ENCODE assay signal across 20 cellular contexts in genomic region chr22:27650572-27650971, GRCh38.
DNase-seq lines count a peak whose midpoint lies in the region; ATAC-seq, FAIRE-seq and TF ChIP-seq lines count a peak whose summit lies in the region.
"Had no signal": no experiment of that assay in that cellular context is flagged by ENCODE, and none has a peak within 500 bp of the region (broad histone marks: within the 10 kb centered on the region; RNA-seq: fewer than 3 reads in every experiment).

No MANE protein-coding gene starts in this region.

- FAIRE-seq in urothelium cell line (lab: Jason Lieb, UNC): peak; percentile 74
- FAIRE-seq: A204.1, D721Med, G401.6, GM12891 had no signal

- H3K27ac ChIP-seq in right atrium auricular region (peak overlapping the region; percentile 80 to 81), heart right ventricle (peak overlapping the region in 2 of 10 donors; percentile 62 to 76), gastrocnemius medialis (peak overlapping the region; percentile 86 to 97 (median 96))

- WGBS in heart right ventricle, 2 donors: 93 to 94% methylated on average over 10 of the region's 10 CpGs

- DNase-seq in right atrium auricular region (ENCODE audit: low spot score) (no peak), heart right ventricle (no peak), myocyte (ENCODE audit: low read depth) (peak; percentile 90), gastrocnemius medialis (peak; percentile 75 to 95), urothelium cell line (ENCODE audit: low spot score) (no peak), OCI-M1 (lab: John Stamatoyannopoulos, UW) (no peak), KBM-7 (no peak), SW 1271 (lab: John Stamatoyannopoulos, UW) (no peak)
- DNase-seq: C1 segment of cervical spinal cord; CD4-positive, alpha-beta memory T cell; COR-L47; DMS153; DMS79 treated with DMSO at 0.1 percent for 48 hours; EL; H9 had no signal

- intact Hi-C loops in heart right ventricle (cut with DNase I) (loop anchor here in 1 of 10 donors (2.0 kb wide), 1 partner anchor 14 kb away; no protein-coding TSS in a partner anchor), gastrocnemius medialis (cut with DNase I; ENCODE audit: low total_unique reads) (loop anchor here (2.0 kb wide), 2 partner anchors 68 to 140 kb away; no protein-coding TSS in a partner anchor)

- no peaks in the 10 kb centered on the region for H3K27me3 ChIP-seq in right atrium auricular region
- no peaks in the 10 kb centered on the region for H3K27me3 ChIP-seq in heart right ventricle
- H3K27me3 ChIP-seq in gastrocnemius medialis: no peaks in the 10 kb centered on the region

- peaks cover 0 to 27% of the 10 kb centered on the region in 2 donors for H3K4me1 ChIP-seq in right atrium auricular region
- peaks cover 3 to 30% (median 14%) of the 10 kb centered on the region in 9 donors for H3K4me1 ChIP-seq in heart right ventricle
- peaks cover 34 to 38% of the 10 kb centered on the region in 2 donors for H3K4me1 ChIP-seq in gastrocnemius medialis

- H3K36me3 ChIP-seq in right atrium auricular region (no peaks in the 10 kb centered on the region), heart right ventricle (no peaks in the 10 kb centered on the region), gastrocnemius medialis (no peaks in the 10 kb centered on the region)

- H3K4me3 ChIP-seq in right atrium auricular region: no peak overlapping the region
- no peak overlapping the region for H3K4me3 ChIP-seq in heart right ventricle
- H3K4me3 ChIP-seq in gastrocnemius medialis: no peak overlapping the region
- H3K4me3 ChIP-seq: GM23338 had no signal

- ATAC-seq in heart right ventricle: no peak
- peak; percentile 51 to 65 for ATAC-seq in gastrocnemius medialis
- ATAC-seq: GM23338 had no signal

- H3K9me3 ChIP-seq in right atrium auricular region (no peaks in the 10 kb centered on the region), heart right ventricle (no peaks in the 10 kb centered on the region), gastrocnemius medialis (no peaks in the 10 kb centered on the region)

- TF ChIP-seq CTCF in right atrium auricular region (IDR thresholded peaks at IDR 0.05) (no peak), heart right ventricle (IDR thresholded peaks at IDR 0.05) (no peak), gastrocnemius medialis (IDR thresholded peaks at IDR 0.05 in 4 of 5, conservative IDR thresholded peaks at IDR 0.05 in 1 of 5) (no peak)

- in situ Hi-C loops in gastrocnemius medialis (cut with MboI; ENCODE audit: low sequenced_read_pairs in 4 of 4) (no loop called here), KBM-7 (cut with MboI; ENCODE audit: low pct_unique_long_range_greater_than_20kb, low sequenced_read_pairs) (no loop called here)

- peak in 1 of 2 donors; percentile 45 for TF ChIP-seq POLR2A in gastrocnemius medialis (IDR thresholded peaks at IDR 0.05)

Comparison
In these comparisons a context has a peak if more than half of its experiments do, and no peak if none do; other contexts are left out.
1. DNase-seq: peak in myocyte (single experiment) and gastrocnemius medialis (2 of 2); none in right atrium auricular region (single experiment), heart right ventricle (0 of 2), urothelium cell line (single experiment), OCI-M1 (single experiment), KBM-7 (single experiment) and SW 1271 (0 of 2).
2. ATAC-seq: peak in gastrocnemius medialis (2 of 2); none in heart right ventricle (0 of 8).